2 cellular contexts compared by ENCODE assay signal in the genomic region with DNA sequence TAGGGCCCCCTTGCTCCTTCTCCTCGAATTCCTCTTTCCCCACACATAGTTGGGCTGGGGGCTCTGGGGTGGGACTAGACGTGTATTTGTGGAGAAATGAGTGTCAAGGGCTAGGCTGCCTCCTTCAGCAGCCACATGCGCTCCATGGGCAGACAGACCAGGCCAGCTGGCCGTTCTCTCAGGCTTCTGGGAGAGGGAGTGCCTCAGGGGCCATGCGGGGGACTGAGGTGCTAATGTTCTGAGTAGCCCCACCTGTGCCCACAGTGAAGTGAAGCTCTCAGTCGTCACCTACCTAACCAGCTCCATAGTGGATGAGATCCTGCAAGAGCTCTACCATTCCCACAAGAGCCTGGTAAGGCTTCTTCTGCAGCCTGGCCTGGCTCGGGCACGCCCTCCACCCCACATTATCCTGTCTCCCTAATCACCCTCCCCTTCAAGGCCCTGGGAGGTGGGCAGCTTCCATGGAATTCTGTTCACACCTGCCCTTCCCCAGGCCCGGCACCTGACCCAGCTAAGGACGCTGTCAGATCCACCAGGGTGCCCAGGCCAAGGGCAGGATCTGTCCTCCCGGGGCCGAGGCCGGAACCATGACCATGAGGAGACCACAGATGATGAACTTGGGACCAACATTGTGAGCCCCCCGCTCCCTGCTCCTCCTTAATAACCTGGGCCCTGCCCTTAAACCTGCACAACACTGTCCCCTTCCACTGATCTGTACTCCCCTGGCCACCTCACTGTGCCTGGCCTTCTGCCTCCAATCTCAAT.
TF ChIP-seq lines count a peak whose summit lies in the region.

No MANE protein-coding gene starts in this region.

TF ChIP-seq in SK-N-SH, 30 proteins besides CTCF, POLR2A, EP300 and RAD21:
- TF ChIP-seq, protein P1, sequence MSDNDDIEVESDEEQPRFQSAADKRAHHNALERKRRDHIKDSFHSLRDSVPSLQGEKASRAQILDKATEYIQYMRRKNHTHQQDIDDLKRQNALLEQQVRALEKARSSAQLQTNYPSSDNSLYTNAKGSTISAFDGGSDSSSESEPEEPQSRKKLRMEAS (IDR thresholded peaks at IDR 0.05; ENCODE audit: low read depth) = no peak
- TF ChIP-seq SMC3 (IDR thresholded peaks at IDR 0.05; ENCODE audit: low read depth, low read length) = no peak

TF ChIP-seq in SK-N-SH treated with all-trans-retinoic acid at 6 μM for 48 hours, 23 proteins besides CTCF, POLR2A, EP300 and RAD21:
- TF ChIP-seq ZC3H10 (CRISPR knock-in tag; IDR thresholded peaks at IDR 0.05) (no peak), ZNF70 (CRISPR knock-in tag; IDR thresholded peaks at IDR 0.05) (no peak)
